In genomic region chr2:176321916-176322315, GRCh38 we compare ENCODE assay signal across 17 cellular contexts. TPM values are rescaled to one million over a fixed set of nuclear protein-coding genes. Genes with fewer than 3 reads are reported as not detected.
A peak's percentile ranks its signal among the peaks of the same experiment; 100 is the strongest.
DNase-seq lines count a peak whose midpoint lies in the region; ATAC-seq and TF ChIP-seq lines count a peak whose summit lies in the region.
"Had no signal": no experiment of that assay in that cellular context is flagged by ENCODE, and none has a peak within 500 bp of the region (broad histone marks: within the 10 kb centered on the region; RNA-seq: fewer than 3 reads in every experiment).

No MANE protein-coding gene starts in this region.

- H3K4me1 Mint-ChIP-seq in nephron (peaks cover 15% of the 10 kb centered on the region), progenitor cell of endocrine pancreas (ENCODE audit: low read depth) (peaks cover 39% of the 10 kb centered on the region)
- H3K4me1 Mint-ChIP-seq: B cell had no signal

- no peak overlapping the region for H3K4me3 Mint-ChIP-seq in nephron
- no peak overlapping the region for H3K4me3 Mint-ChIP-seq in progenitor cell of endocrine pancreas (ENCODE audit: low read depth)
- H3K4me3 Mint-ChIP-seq: B cell; CD4-positive, CD25-positive, alpha-beta regulatory T cell; CD8-positive, alpha-beta T cell; HFFc6 had no signal

- ATAC-seq in GM19467 (IDR thresholded peaks at IDR 0.05; ENCODE audit: unreplicated experiment) (no peak), HG03378 (IDR thresholded peaks at IDR 0.05; ENCODE audit: unreplicated experiment) (no peak), GM21381 (IDR thresholded peaks at IDR 0.05; ENCODE audit: unreplicated experiment) (no peak)
- ATAC-seq: CD8-positive, alpha-beta T cell; GM12878 had no signal

- no peaks in the 10 kb centered on the region for H3K9me3 Mint-ChIP-seq in nephron
- H3K9me3 Mint-ChIP-seq in progenitor cell of endocrine pancreas (ENCODE audit: low read depth) = no peaks in the 10 kb centered on the region
- H3K9me3 Mint-ChIP-seq: CD8-positive, alpha-beta T cell; HFFc6 had no signal

- TF ChIP-seq CTCF in nephron (IDR thresholded peaks at IDR 0.05; ENCODE audit: unreplicated experiment in 3 of 3) (no peak), progenitor cell of endocrine pancreas (IDR thresholded peaks at IDR 0.05; ENCODE audit: unreplicated experiment) (no peak)

- H3K27ac Mint-ChIP-seq in nephron (peak overlapping the region in 2 of 3 experiments; percentile 1 to 22), progenitor cell of endocrine pancreas (peak overlapping the region; percentile 2)
- H3K27ac Mint-ChIP-seq: B cell; CD4-positive, CD25-positive, alpha-beta regulatory T cell; CD8-positive, alpha-beta T cell; HFFc6 had no signal

- in situ Hi-C loops in SK-MEL-5 (cut with HindIII; ENCODE audit: low pct_unique_long_range_greater_than_20kb, low sequenced_read_pairs) = no loop called here

- no peaks in the 10 kb centered on the region for H3K27me3 Mint-ChIP-seq in nephron (ENCODE audit: low read depth)
- H3K27me3 Mint-ChIP-seq in progenitor cell of endocrine pancreas = no peaks in the 10 kb centered on the region
- H3K27me3 Mint-ChIP-seq: B cell; CD4-positive, CD25-positive, alpha-beta regulatory T cell had no signal

- DNase-seq in COLO829 (ENCODE audit: low spot score) (peak; percentile 13), SK-MEL-5 (ENCODE audit: low read depth, low spot score) (peak; percentile 81), progenitor cell of endocrine pancreas (ENCODE audit: low spot score, unreplicated experiment) (no peak)
- DNase-seq: Calu3; CD4-positive, CD25-positive, alpha-beta regulatory T cell; CD8-positive, alpha-beta T cell; DMS153; EL; GDM1; GOT3; HFFc6 had no signal

- peaks cover 21% of the 10 kb centered on the region for H3K36me3 Mint-ChIP-seq in nephron (ENCODE audit: low read depth)
- H3K36me3 Mint-ChIP-seq in progenitor cell of endocrine pancreas (ENCODE audit: insufficient read depth) = peaks cover 6% of the 10 kb centered on the region

RNA-seq across cellular contexts. Expression of gene MTX2, which starts 52.7 kb away (rescaled TPM):
- total RNA-seq in SK-MEL-5 (2014; rRNA removed; shearing (Covaris generic)) = 85.3 and 86.0 TPM in 2 replicates
- polyA plus RNA-seq in SK-MEL-5 (2015; cell fraction: cytosol; rRNA removed) = 44.9 and 50.0 TPM in 2 replicates
- 36.1 and 42.0 TPM in 2 replicates for polyA plus RNA-seq in SK-MEL-5 (2015; cell fraction: nucleus; rRNA removed)
- 30.9 and 33.4 TPM in 2 replicates for total RNA-seq in progenitor cell of endocrine pancreas
